ENCODE assay signal across 10 cellular contexts in genomic region chrX:69027181-69028005, GRCh38.
DNase-seq lines count a peak whose midpoint lies in the region; ATAC-seq and TF ChIP-seq lines count a peak whose summit lies in the region.
"Had no signal": no experiment of that assay in that cellular context is flagged by ENCODE, and none has a peak within 500 bp of the region (broad histone marks: within the 10 kb centered on the region; RNA-seq: fewer than 3 reads in every experiment).

No MANE protein-coding gene starts in this region.

- TF ChIP-seq CTCF in GM13976 (IDR thresholded peaks at IDR 0.05; ENCODE audit: borderline replicate concordance, control extremely low read depth, extremely low read depth, insufficient read depth, missing control alignments) (no peak), osteocyte (IDR thresholded peaks at IDR 0.05) (no peak)

- H3K9me3 Mint-ChIP-seq in osteocyte (ENCODE audit: unreplicated experiment): no peaks in the 10 kb centered on the region
- H3K9me3 Mint-ChIP-seq: activated naive CD4-positive, alpha-beta T cell treated with anti-CD3 and anti-CD28 coated beads, Interleukin-2, amount 50 U/mL, for 24 hours had no signal

- ATAC-seq in HG02973 (IDR thresholded peaks at IDR 0.05; ENCODE audit: unreplicated experiment) (peak; percentile 49), GM19351 (IDR thresholded peaks at IDR 0.05; ENCODE audit: unreplicated experiment) (no peak)

- DNase-seq in GM13976 (ENCODE audit: low spot score) (peak; percentile 26), dermis microvascular lymphatic vessel endothelial cell (ENCODE audit: low read depth in 2 of 2) (peak; percentile 21 to 69), osteocyte (ENCODE audit: extremely low spot score, unreplicated experiment) (peak; percentile 60), NCI-H2196 (lab: John Stamatoyannopoulos, UW; ENCODE audit: unreplicated experiment) (no peak)
- DNase-seq in activated naive CD4-positive, alpha-beta T cell (lab: John Stamatoyannopoulos, UW): no peak
- no peak for DNase-seq in activated CD8-positive, alpha-beta memory T cell treated with anti-CD3 and anti-CD28 coated beads, Interleukin-2, amount 50 U/mL, for 4 hours
- DNase-seq: SK-N-SH had no signal

- no peak overlapping the region for H3K27ac Mint-ChIP-seq in osteocyte (ENCODE audit: unreplicated experiment)
- H3K27ac Mint-ChIP-seq: activated naive CD4-positive, alpha-beta T cell treated with anti-CD3 and anti-CD28 coated beads, Interleukin-2, amount 50 U/mL, for 24 hours had no signal

- H3K27me3 Mint-ChIP-seq in osteocyte (ENCODE audit: unreplicated experiment): no peaks in the 10 kb centered on the region
- H3K27me3 Mint-ChIP-seq: activated naive CD4-positive, alpha-beta T cell treated with anti-CD3 and anti-CD28 coated beads, Interleukin-2, amount 50 U/mL, for 24 hours had no signal

- H3K4me1 Mint-ChIP-seq in osteocyte (ENCODE audit: unreplicated experiment): peaks cover 5% of the 10 kb centered on the region
- H3K4me1 Mint-ChIP-seq: activated naive CD4-positive, alpha-beta T cell treated with anti-CD3 and anti-CD28 coated beads, Interleukin-2, amount 50 U/mL, for 24 hours had no signal

- peaks cover 2% of the 10 kb centered on the region for H3K36me3 Mint-ChIP-seq in osteocyte (ENCODE audit: unreplicated experiment)
- H3K36me3 Mint-ChIP-seq: activated naive CD4-positive, alpha-beta T cell treated with anti-CD3 and anti-CD28 coated beads, Interleukin-2, amount 50 U/mL, for 24 hours had no signal

- H3K4me3 Mint-ChIP-seq in osteocyte (ENCODE audit: unreplicated experiment): no peak overlapping the region
- H3K4me3 Mint-ChIP-seq: activated naive CD4-positive, alpha-beta T cell treated with anti-CD3 and anti-CD28 coated beads, Interleukin-2, amount 50 U/mL, for 24 hours had no signal

- in situ Hi-C loops in GM13976 (cut with MboI; ENCODE audit: low sequenced_read_pairs, unreplicated experiment): no loop called here

Comparison
In these comparisons a context has a peak if more than half of its experiments do, and no peak if none do; other contexts are left out.
1. DNase-seq: peak in GM13976 (single experiment), dermis microvascular lymphatic vessel endothelial cell (2 of 2) and osteocyte (single experiment); none in activated naive CD4-positive, alpha-beta T cell (0 of 4), NCI-H2196 (single experiment) and activated CD8-positive, alpha-beta memory T cell treated with anti-CD3 and anti-CD28 coated beads, Interleukin-2, amount 50 U/mL, for 4 hours (single experiment).